1 cellular context compared by ENCODE assay signal in genomic region chr16:66750279-66751134, GRCh38.
TF ChIP-seq lines count a peak whose summit lies in the region.

No MANE protein-coding gene starts in this region.

TF ChIP-seq in HEK293, 187 proteins besides CTCF, POLR2A, EP300 and RAD21 (continued from another document):
- TF ChIP-seq, protein P1, sequence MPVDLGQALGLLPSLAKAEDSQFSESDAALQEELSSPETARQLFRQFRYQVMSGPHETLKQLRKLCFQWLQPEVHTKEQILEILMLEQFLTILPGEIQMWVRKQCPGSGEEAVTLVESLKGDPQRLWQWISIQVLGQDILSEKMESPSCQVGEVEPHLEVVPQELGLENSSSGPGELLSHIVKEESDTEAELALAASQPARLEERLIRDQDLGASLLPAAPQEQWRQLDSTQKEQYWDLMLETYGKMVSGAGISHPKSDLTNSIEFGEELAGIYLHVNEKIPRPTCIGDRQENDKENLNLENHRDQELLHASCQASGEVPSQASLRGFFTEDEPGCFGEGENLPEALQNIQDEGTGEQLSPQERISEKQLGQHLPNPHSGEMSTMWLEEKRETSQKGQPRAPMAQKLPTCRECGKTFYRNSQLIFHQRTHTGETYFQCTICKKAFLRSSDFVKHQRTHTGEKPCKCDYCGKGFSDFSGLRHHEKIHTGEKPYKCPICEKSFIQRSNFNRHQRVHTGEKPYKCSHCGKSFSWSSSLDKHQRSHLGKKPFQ (tag by site-specific recombination; IDR thresholded peaks at IDR 0.05) = no peak
- TF ChIP-seq KLF7 (tag by site-specific recombination; IDR thresholded peaks at IDR 0.05; ENCODE audit: borderline replicate concordance) (no peak), ZNF777 (tag by site-specific recombination; IDR thresholded peaks at IDR 0.05; ENCODE audit: borderline replicate concordance) (0 out of 2 replicates have a peak, but pooled peaks have one; percentile 38), ZXDB (tag by site-specific recombination; IDR thresholded peaks at IDR 0.05) (no peak), ZNF623 (tag by site-specific recombination; IDR thresholded peaks at IDR 0.05) (no peak), ZNF548 (tag by site-specific recombination; IDR thresholded peaks at IDR 0.05) (no peak), ZNF426 (tag by site-specific recombination; IDR thresholded peaks at IDR 0.05) (no peak), ZNF350 (tag by site-specific recombination; IDR thresholded peaks at IDR 0.05) (no peak), ZBTB48 (tag by site-specific recombination; IDR thresholded peaks at IDR 0.05) (peak; percentile 67), ZNF19 (tag by site-specific recombination; IDR thresholded peaks at IDR 0.05; ENCODE audit: low read depth) (no peak), ZNF518A (tag by site-specific recombination; conservative IDR thresholded peaks at IDR 0.05; ENCODE audit: low read depth) (no peak), ATF2 (tag by site-specific recombination; IDR thresholded peaks at IDR 0.05; ENCODE audit: low read depth) (no peak), ZNF157 (tag by site-specific recombination; IDR thresholded peaks at IDR 0.05) (no peak), KLF1 (tag by site-specific recombination; IDR thresholded peaks at IDR 0.05) (no peak), SCRT2 (tag by site-specific recombination; IDR thresholded peaks at IDR 0.05) (peak; percentile 65; the same call in 1 of the 2 replicates), ZBTB20 (tag by site-specific recombination; IDR thresholded peaks at IDR 0.05) (no peak)
- TF ChIP-seq, protein P2, sequence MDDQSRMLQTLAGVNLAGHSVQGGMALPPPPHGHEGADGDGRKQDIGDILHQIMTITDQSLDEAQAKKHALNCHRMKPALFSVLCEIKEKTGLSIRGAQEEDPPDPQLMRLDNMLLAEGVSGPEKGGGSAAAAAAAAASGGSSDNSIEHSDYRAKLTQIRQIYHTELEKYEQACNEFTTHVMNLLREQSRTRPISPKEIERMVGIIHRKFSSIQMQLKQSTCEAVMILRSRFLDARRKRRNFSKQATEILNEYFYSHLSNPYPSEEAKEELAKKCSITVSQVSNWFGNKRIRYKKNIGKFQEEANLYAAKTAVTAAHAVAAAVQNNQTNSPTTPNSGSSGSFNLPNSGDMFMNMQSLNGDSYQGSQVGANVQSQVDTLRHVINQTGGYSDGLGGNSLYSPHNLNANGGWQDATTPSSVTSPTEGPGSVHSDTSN (CRISPR knock-in tag; IDR thresholded peaks at IDR 0.05) = 0 out of 2 replicates have a peak, but pooled peaks have one; percentile 19
- TF ChIP-seq, protein P3, sequence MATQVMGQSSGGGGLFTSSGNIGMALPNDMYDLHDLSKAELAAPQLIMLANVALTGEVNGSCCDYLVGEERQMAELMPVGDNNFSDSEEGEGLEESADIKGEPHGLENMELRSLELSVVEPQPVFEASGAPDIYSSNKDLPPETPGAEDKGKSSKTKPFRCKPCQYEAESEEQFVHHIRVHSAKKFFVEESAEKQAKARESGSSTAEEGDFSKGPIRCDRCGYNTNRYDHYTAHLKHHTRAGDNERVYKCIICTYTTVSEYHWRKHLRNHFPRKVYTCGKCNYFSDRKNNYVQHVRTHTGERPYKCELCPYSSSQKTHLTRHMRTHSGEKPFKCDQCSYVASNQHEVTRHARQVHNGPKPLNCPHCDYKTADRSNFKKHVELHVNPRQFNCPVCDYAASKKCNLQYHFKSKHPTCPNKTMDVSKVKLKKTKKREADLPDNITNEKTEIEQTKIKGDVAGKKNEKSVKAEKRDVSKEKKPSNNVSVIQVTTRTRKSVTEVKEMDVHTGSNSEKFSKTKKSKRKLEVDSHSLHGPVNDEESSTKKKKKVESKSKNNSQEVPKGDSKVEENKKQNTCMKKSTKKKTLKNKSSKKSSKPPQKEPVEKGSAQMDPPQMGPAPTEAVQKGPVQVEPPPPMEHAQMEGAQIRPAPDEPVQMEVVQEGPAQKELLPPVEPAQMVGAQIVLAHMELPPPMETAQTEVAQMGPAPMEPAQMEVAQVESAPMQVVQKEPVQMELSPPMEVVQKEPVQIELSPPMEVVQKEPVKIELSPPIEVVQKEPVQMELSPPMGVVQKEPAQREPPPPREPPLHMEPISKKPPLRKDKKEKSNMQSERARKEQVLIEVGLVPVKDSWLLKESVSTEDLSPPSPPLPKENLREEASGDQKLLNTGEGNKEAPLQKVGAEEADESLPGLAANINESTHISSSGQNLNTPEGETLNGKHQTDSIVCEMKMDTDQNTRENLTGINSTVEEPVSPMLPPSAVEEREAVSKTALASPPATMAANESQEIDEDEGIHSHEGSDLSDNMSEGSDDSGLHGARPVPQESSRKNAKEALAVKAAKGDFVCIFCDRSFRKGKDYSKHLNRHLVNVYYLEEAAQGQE (tag by site-specific recombination; IDR thresholded peaks at IDR 0.05) = no peak
